17 cellular contexts compared by ENCODE assay signal in genomic region chr7:7750571-7751242, GRCh38.
"Had no signal": no experiment of that assay in that cellular context is flagged by ENCODE, and none has a peak within 500 bp of the region (broad histone marks: within the 10 kb centered on the region; RNA-seq: fewer than 3 reads in every experiment).

No MANE protein-coding gene starts in this region.

- H3K9ac ChIP-seq: neural progenitor cell had no signal

- ATAC-seq: activated T-helper 17 cell treated with anti-CD3 and anti-CD28 coated beads, Interleukin-2, amount 50 U/mL, for 72 hours; heart left ventricle; left cardiac atrium; stimulated activated memory B cell treated with anti-CD40 and anti-IgM and Interleukin-4, amounts not matched to agents 10 μg/mL and 1 μg/mL and 100 μg/mL, for 72 hours had no signal

- H2AFZ ChIP-seq: neural progenitor cell had no signal

- DNase-seq: activated CD4-positive, alpha-beta T cell treated with anti-CD3 and anti-CD28 coated beads, Interleukin-2, amount 50 U/mL, for 1 hour; activated CD4-positive, CD25-positive, alpha-beta regulatory T cell; activated naive CD4-positive, alpha-beta T cell treated with Interleukin-2 at 50 U/mL for 16 hours; dorsolateral prefrontal cortex; endodermal cell; heart left ventricle; left cardiac atrium; naive B cell; ovary; sigmoid colon; stimulated activated CD4-positive, alpha-beta T cell treated with anti-CD3 and anti-CD28 coated beads, Interleukin-2, amount 100 ng/mL, for 48 hours; tibial artery had no signal

- FAIRE-seq: frontal cortex had no signal

- H3K27me3 ChIP-seq: dorsolateral prefrontal cortex, heart left ventricle, neural progenitor cell, ovary, sigmoid colon, tibial artery, vagina had no signal

- H3K9me3 ChIP-seq: heart left ventricle, ovary, sigmoid colon, tibial artery, vagina had no signal

- H3K27ac ChIP-seq: dorsolateral prefrontal cortex, heart left ventricle, neural progenitor cell, ovary, tibial artery, vagina had no signal

- H3K4me3 ChIP-seq: dorsolateral prefrontal cortex, heart left ventricle, neural progenitor cell, ovary, tibial artery, vagina had no signal

- H3K4me2 ChIP-seq: neural progenitor cell had no signal

- H3K36me3 ChIP-seq: heart left ventricle, neural progenitor cell, ovary, sigmoid colon, tibial artery, vagina had no signal
